Comparison of ENCODE assay signal across 8 cellular contexts in the genomic region with DNA sequence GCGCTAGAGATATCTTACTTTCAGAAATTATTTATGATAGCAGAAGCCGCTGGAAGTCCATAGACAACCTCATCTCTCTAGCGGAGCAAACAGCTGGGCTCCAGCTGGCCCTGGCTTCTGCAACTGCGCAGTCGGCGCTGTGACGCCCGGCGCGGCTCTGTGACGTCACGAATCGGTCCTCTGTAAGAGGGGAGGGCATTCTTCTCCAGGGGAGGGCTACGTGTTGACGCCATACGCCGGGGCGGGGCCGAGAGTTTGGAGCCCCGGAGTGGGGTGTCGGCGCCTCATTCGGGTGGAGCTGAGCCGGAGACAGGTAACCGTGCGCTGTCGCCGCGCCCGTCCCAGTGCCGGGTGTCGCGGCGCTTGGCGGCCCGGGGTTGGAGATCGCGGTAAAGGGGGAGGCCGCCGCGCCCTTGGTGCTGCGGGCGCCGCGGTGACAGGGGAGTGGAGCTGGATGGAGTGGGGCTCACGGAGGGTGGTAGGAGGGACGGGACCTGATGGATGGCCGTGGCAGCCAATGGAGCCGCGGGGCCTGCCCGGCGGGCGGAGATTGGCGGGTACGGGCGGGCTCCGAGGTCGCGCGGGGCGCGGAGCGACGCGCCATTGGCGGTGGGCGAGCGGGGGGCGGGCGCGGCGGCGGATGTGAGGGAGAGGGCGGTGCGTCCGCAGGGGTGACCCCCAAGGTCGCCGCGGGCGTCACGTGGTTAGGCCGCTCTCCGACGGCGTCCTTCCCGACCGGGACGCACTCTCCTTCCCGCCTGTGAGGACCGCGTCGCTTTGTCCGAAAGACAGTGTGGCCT. TPM values are rescaled to one million over a fixed set of nuclear protein-coding genes. Genes with fewer than 3 reads are reported as not detected.
DNase-seq lines count a peak whose midpoint lies in the region; ATAC-seq and TF ChIP-seq lines count a peak whose summit lies in the region.

A gene (plus strand): TSS at position 287 of the 800 bp plus-strand sequence. CDS start 17,717 bp downstream, outside the sequence.

- ATAC-seq in GM21619 (IDR thresholded peaks at IDR 0.05; ENCODE audit: unreplicated experiment), result peak; percentile 89

- peaks cover 47% of the 10 kb centered on the region for H3K79me2 ChIP-seq in PC-9 (ENCODE audit: low read depth)

- H3K4me1 ChIP-seq in PC-9 (replicated peaks; ENCODE audit: insufficient read depth) (peaks cover 60% of the 10 kb centered on the region), mucosa of rectum (ENCODE audit: control insufficient read depth in 2 of 2, insufficient read depth in 2 of 2, low read length in 2 of 2) (peaks cover 8 to 12% of the 10 kb centered on the region in 2 donors)

- no peaks in the 10 kb centered on the region for H3K9me2 ChIP-seq in PC-9 (ENCODE audit: insufficient read depth)

- peak within 1 kb of the TSS; percentile 73 for H3K27ac ChIP-seq in PC-9
- H3K27ac ChIP-seq in mucosa of rectum (ENCODE audit: low read depth in 2 of 2, low read length in 2 of 2), result peak within 1 kb of the TSS; percentile 99 to 100

- intact Hi-C loops in PC-9 (cut with micrococcal nuclease; ENCODE audit: unreplicated experiment), result loop anchor here (1.0 kb wide), 5 partner anchors 12 to 191 kb away; a partner anchor contains a TSS

- H3K9me3 ChIP-seq in PC-9 (ENCODE audit: insufficient read depth, low read depth) (no peaks in the 10 kb centered on the region), mucosa of rectum (ENCODE audit: control insufficient read depth in 2 of 2, low read length in 2 of 2) (no peaks in the 10 kb centered on the region)

- H3K4me2 ChIP-seq in PC-9, result peak within 1 kb of the TSS; percentile 100

- no peaks in the 10 kb centered on the region for H4K20me1 ChIP-seq in PC-9 (ENCODE audit: insufficient read depth)

- peaks cover 44% of the 10 kb centered on the region for H3F3A ChIP-seq in PC-9 (ENCODE audit: insufficient read depth, low read depth)

- peak within 1 kb of the TSS; percentile 89 for H3K4me3 ChIP-seq in Jurkat, Clone E6-1 (ENCODE audit: low read length)
- peak within 1 kb of the TSS; percentile 81 for H3K4me3 ChIP-seq in PC-9
- peak within 1 kb of the TSS; percentile 97 for H3K4me3 ChIP-seq in epithelial cell of proximal tubule (ENCODE audit: low read depth, low read length)
- H3K4me3 ChIP-seq in mucosa of rectum (ENCODE audit: low read length in 2 of 2), result peak within 1 kb of the TSS; percentile 95

- DNase-seq in DMS153 (lab: John Stamatoyannopoulos, UW) (peak; percentile 99), PC-9 (peak; percentile 98 to 100), epithelial cell of proximal tubule (ENCODE audit: low read depth) (peak; percentile 88)
- DNase-seq in Jurkat, Clone E6-1 (ENCODE audit: low read depth, low spot score), result peak; percentile 96
- DNase-seq in activated T-cell treated with anti-CD3 and anti-CD28 coated beads, Interleukin-2, amount 50 U/mL, for 1 hour, result peak; percentile 99
- peak; percentile 100 for DNase-seq in stimulated activated CD8-positive, alpha-beta memory T cell treated with anti-CD3 and anti-CD28 coated beads, Interleukin-4, amount 100 ng/mL, for 48 hours

- H3K27me3 ChIP-seq in PC-9 (ENCODE audit: insufficient read depth, low read depth) (no peaks in the 10 kb centered on the region), mucosa of rectum (ENCODE audit: control insufficient read depth in 2 of 2, insufficient read depth in 2 of 2, low read length in 2 of 2) (no peaks in the 10 kb centered on the region)

- POLR2A ChIA-PET in PC-9 (lab: Charles Lee; ENCODE audit: unreplicated experiment), result interaction anchor here (0.6 to 1.3 kb wide), 8 partner anchors 12 to 393 kb away, joined by 3 to 10 read pairs (median 4); no protein-coding TSS in a partner anchor

- peak within 1 kb of the TSS; percentile 81 for H2AFZ ChIP-seq in PC-9

- TF ChIP-seq CTCF in PC-9 (conservative IDR thresholded peaks at IDR 0.05) (no peak), epithelial cell of proximal tubule (conservative IDR thresholded peaks at IDR 0.05; ENCODE audit: low read depth, low read length) (no peak)

- peak within 1 kb of the TSS; percentile 99 for H3K9ac ChIP-seq in mucosa of rectum (ENCODE audit: low read depth in 1 of 2, low read length in 2 of 2)

- BruUV-seq in PC-9 (replicated peaks; lab: Mats Ljungman, UMichigan), result TSS peak; percentile 83

- CTCF ChIA-PET in PC-9 (lab: Charles Lee), result interaction anchor here (0.6 kb wide), 1 partner anchor 525 kb away, joined by 3 read pairs; no protein-coding TSS in a partner anchor

- no peaks in the 10 kb centered on the region; the same call in 1 of the 2 replicates for H3K36me3 ChIP-seq in PC-9 (ENCODE audit: low read depth)
- no peaks in the 10 kb centered on the region for H3K36me3 ChIP-seq in mucosa of rectum (ENCODE audit: control insufficient read depth in 2 of 2, insufficient read depth in 2 of 2, low read length in 2 of 2)

RNA-seq across cellular contexts. Expression of the gene that starts here (rescaled TPM):
- polyA plus RNA-seq in Jurkat, Clone E6-1 (2012; ENCODE audit: insufficient read depth, insufficient read length), result 56.3 TPM
- total RNA-seq in PC-9 (2021) (93.6 and 135 TPM in 2 replicates), epithelial cell of proximal tubule (62.0 and 93.0 TPM in 2 replicates)

Comparison
In these comparisons a context has a peak if more than half of its experiments do, and no peak if none do; other contexts are left out.
1. Peak in every context shown above with its lines: DNase-seq, ATAC-seq, H3K4me3 ChIP-seq and H3K27ac ChIP-seq.